8 cellular contexts compared by ENCODE assay signal in the genomic region with DNA sequence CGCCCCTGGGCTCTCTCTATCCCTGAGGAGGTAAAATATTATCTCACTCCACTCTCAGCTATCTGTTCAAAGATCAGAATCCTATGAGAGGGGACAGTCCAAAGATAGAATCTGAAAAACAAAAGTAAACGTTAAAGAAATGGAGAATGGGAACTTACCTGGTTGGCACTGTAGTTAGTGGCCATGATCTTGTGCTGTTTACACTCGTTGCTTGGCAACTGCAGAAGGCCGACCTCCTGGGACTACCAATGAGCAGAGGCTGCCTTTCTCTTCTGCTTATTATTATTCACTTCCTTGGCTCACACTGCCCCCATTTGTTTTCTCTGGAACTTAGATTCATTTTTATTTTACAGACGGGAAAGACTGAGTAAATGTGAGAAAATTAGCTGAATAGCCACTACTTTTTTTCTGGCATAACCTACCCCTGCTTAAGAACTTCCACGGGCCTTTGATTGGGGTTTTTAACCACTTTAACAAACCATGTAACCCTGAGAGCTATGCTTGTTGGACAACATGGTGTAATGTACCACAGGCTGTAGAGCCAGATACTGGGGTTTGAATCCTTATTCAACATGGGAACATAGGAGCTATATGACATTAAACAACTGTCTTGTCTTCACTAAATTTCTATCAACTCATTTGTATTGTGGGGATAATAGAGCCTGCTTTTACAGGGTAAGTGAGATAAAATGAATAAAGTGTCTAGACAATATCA. TPM values are rescaled to one million over a fixed set of nuclear protein-coding genes. Genes with fewer than 3 reads are reported as not detected.
A peak's percentile ranks its signal among the peaks of the same experiment; 100 is the strongest.
DNase-seq lines count a peak whose midpoint lies in the region; ATAC-seq and TF ChIP-seq lines count a peak whose summit lies in the region.

CFAP126 (minus strand) TSS at position 193 of the 715 bp plus-strand sequence; CDS start at position 185, 8 bp downstream.

- CTCF ChIA-PET in activated CD8-positive, alpha-beta T cell treated with anti-CD3 and anti-CD28 coated beads for 36 hours (lab: Charles Lee): interaction anchor here (0.9 to 2.8 kb wide), 8 partner anchors 10 to 202 kb away, joined by 3 to 19 read pairs (median 4); no protein-coding TSS in a partner anchor
- CTCF ChIA-PET in naive thymus-derived CD4-positive, alpha-beta T cell (lab: Charles Lee): interaction anchor here (1.0 to 1.1 kb wide), 2 partner anchors 14 to 142 kb away, joined by 4 to 6 read pairs; partner anchors contain the start of gene TOMM40L

- H3K9me3 ChIP-seq in naive thymus-derived CD4-positive, alpha-beta T cell (ENCODE audit: control insufficient read depth in 2 of 3, low read length in 3 of 3): no peaks in the 10 kb centered on the region

- H3K36me3 ChIP-seq in naive thymus-derived CD4-positive, alpha-beta T cell (ENCODE audit: control insufficient read depth in 2 of 3, insufficient read depth in 3 of 3, low read length in 3 of 3): peaks cover 0 to 20% (median 10%) of the 10 kb centered on the region in 3 experiments

- TF ChIP-seq CTCF in activated CD8-positive, alpha-beta T cell treated with anti-CD3 and anti-CD28 coated beads for 36 hours (IDR thresholded peaks at IDR 0.05): peak; percentile 33

- peak; percentile 77 for ATAC-seq in HG03196 (IDR thresholded peaks at IDR 0.05; ENCODE audit: unreplicated experiment)
- peak; percentile 99 for ATAC-seq in activated CD8-positive, alpha-beta T cell treated with anti-CD3 and anti-CD28 coated beads for 36 hours
- ATAC-seq in naive thymus-derived CD4-positive, alpha-beta T cell: peak; percentile 100

- no peak within 1 kb of the TSS for H3K4me3 Mint-ChIP-seq in activated CD8-positive, alpha-beta T cell treated with anti-CD3 and anti-CD28 coated beads for 36 hours
- no peak within 1 kb of the TSS for H3K4me3 Mint-ChIP-seq in naive thymus-derived CD4-positive, alpha-beta T cell

- peaks cover 20% of the 10 kb centered on the region for H3K36me3 Mint-ChIP-seq in activated CD8-positive, alpha-beta T cell treated with anti-CD3 and anti-CD28 coated beads for 36 hours (ENCODE audit: low read depth)
- peaks cover 11 to 24% (median 13%) of the 10 kb centered on the region in 5 donors for H3K36me3 Mint-ChIP-seq in naive thymus-derived CD4-positive, alpha-beta T cell

- POLR2A ChIA-PET in activated CD8-positive, alpha-beta T cell treated with anti-CD3 and anti-CD28 coated beads for 36 hours (lab: Charles Lee): interaction anchor here (0.6 kb wide), 1 partner anchor 143 kb away, joined by 4 read pairs; no protein-coding TSS in a partner anchor
- POLR2A ChIA-PET in naive thymus-derived CD4-positive, alpha-beta T cell (lab: Charles Lee): interaction anchor here (0.5 to 1.6 kb wide), 3 partner anchors 23 to 166 kb away, joined by 3 to 5 read pairs (median 4); partner anchors contain the start of gene NDUFS2

- intact Hi-C loops in activated CD8-positive, alpha-beta T cell treated with anti-CD3 and anti-CD28 coated beads for 36 hours (cut with micrococcal nuclease): no loop called here
- intact Hi-C loops in naive thymus-derived CD4-positive, alpha-beta T cell (cut with micrococcal nuclease): loop anchor here (1.0 to 5.0 kb wide), 2 partner anchors 141 to 143 kb away; partner anchors contain the start of gene TOMM40L (in 1 of the 2)

- H3K4me1 Mint-ChIP-seq in activated CD8-positive, alpha-beta T cell treated with anti-CD3 and anti-CD28 coated beads for 36 hours (ENCODE audit: low read depth): peaks cover 17% of the 10 kb centered on the region
- peaks cover 5 to 19% (median 9%) of the 10 kb centered on the region in 7 donors for H3K4me1 Mint-ChIP-seq in naive thymus-derived CD4-positive, alpha-beta T cell

- H3K27me3 ChIP-seq in naive thymus-derived CD4-positive, alpha-beta T cell (ENCODE audit: control insufficient read depth in 2 of 2, insufficient read depth in 2 of 2, low read length in 2 of 2): no peaks in the 10 kb centered on the region

- H3K27ac Mint-ChIP-seq in activated CD8-positive, alpha-beta T cell treated with anti-CD3 and anti-CD28 coated beads for 36 hours: peak within 1 kb of the TSS; percentile 50
- peak within 1 kb of the TSS; percentile 42 to 87 (median 62) for H3K27ac Mint-ChIP-seq in naive thymus-derived CD4-positive, alpha-beta T cell

- peak within 1 kb of the TSS; percentile 59 for H3K27ac ChIP-seq in naive thymus-derived CD4-positive, alpha-beta T cell (ENCODE audit: low read depth, low read length)

- no peaks in the 10 kb centered on the region for H3K9me3 Mint-ChIP-seq in activated CD8-positive, alpha-beta T cell treated with anti-CD3 and anti-CD28 coated beads for 36 hours
- H3K9me3 Mint-ChIP-seq in naive thymus-derived CD4-positive, alpha-beta T cell: no peaks in the 10 kb centered on the region

- H3K4me1 ChIP-seq in naive thymus-derived CD4-positive, alpha-beta T cell (ENCODE audit: control insufficient read depth in 2 of 2, insufficient read depth in 2 of 2, low read length in 2 of 2): no peaks in the 10 kb centered on the region

- peak; percentile 98 for DNase-seq in COLO829 (ENCODE audit: low spot score)
- peak; percentile 71 for DNase-seq in GM19238 (ENCODE audit: insufficient read length, low spot score)
- DNase-seq in NCI-H2227 (lab: John Stamatoyannopoulos, UW; ENCODE audit: unreplicated experiment): peak; percentile 83
- peak; percentile 66 for DNase-seq in activated CD8-positive, alpha-beta T cell treated with anti-CD3 and anti-CD28 coated beads for 36 hours
- DNase-seq in fibroblast of gingiva (ENCODE audit: low read depth): peak; percentile 65
- DNase-seq in naive thymus-derived CD4-positive, alpha-beta T cell: peak in 7 of 9 donors; percentile 38 to 74 (median 60)
- no peak for DNase-seq in NCI-H1048 (lab: John Stamatoyannopoulos, UW)

- no peaks in the 10 kb centered on the region for H3K27me3 Mint-ChIP-seq in activated CD8-positive, alpha-beta T cell treated with anti-CD3 and anti-CD28 coated beads for 36 hours
- no peaks in the 10 kb centered on the region for H3K27me3 Mint-ChIP-seq in naive thymus-derived CD4-positive, alpha-beta T cell

- H3K4me3 ChIP-seq in naive thymus-derived CD4-positive, alpha-beta T cell (ENCODE audit: low read length): no peak within 1 kb of the TSS

RNA-seq across cellular contexts. Expression of gene CFAP126, which starts in this region (rescaled TPM):
- not detected for total RNA-seq in activated CD8-positive, alpha-beta T cell treated with anti-CD3 and anti-CD28 coated beads for 36 hours
- not detected for total RNA-seq in naive thymus-derived CD4-positive, alpha-beta T cell
- polyA plus RNA-seq in naive thymus-derived CD4-positive, alpha-beta T cell: not detected

Comparison
In these comparisons a context has a peak if more than half of its experiments do, and no peak if none do; other contexts are left out.
1. Peak in DNase-seq and ATAC-seq in activated CD8-positive, alpha-beta T cell treated with anti-CD3 and anti-CD28 coated beads for 36 hours; RNA of the gene not detected or under 1 TPM.
2. Peak in DNase-seq, ATAC-seq and H3K27ac ChIP-seq in naive thymus-derived CD4-positive, alpha-beta T cell; RNA of the gene not detected or under 1 TPM.